18 cellular contexts compared by ENCODE assay signal in the genomic region with DNA sequence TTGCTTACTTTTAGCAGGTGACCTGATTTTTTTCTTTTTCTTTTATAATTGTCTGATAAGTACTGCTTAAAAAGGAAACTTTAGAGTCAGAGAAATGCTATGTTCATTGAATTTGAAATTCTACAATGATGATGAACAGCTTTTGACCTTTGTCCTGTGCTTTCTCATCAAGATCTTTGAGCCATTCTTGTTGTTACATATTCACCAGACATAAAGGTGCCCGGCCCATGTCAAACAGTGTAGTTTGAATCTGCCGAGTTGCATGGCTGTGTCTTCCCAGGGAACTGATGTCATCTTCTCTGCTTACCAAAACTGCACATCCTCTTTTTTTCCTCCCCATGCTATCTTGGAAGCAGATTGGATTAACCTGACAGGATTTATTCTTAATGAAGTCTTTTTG.
"Had no signal": no experiment of that assay in that cellular context is flagged by ENCODE, and none has a peak within 500 bp of the region (broad histone marks: within the 10 kb centered on the region; RNA-seq: fewer than 3 reads in every experiment).

No MANE protein-coding gene starts in this region.

- H3K4me3 ChIP-seq: lung, tibial nerve, uterus had no signal

- H3K27me3 Mint-ChIP-seq: activated naive CD8-positive, alpha-beta T cell treated with anti-CD3 and anti-CD28 coated beads, Interleukin-2, amount 50 U/mL, for 24 hours; activated T-cell treated with anti-CD3 and anti-CD28 coated beads, Interleukin-2, amount 50 U/mL, for 24 hours; brain had no signal

- DNase-seq: activated CD4-positive, alpha-beta T cell treated with anti-CD3 and anti-CD28 coated beads, Interleukin-2, amount 10 ng/mL, durations not matched to agents 7 days and 5 days; activated CD8-positive, alpha-beta T cell treated with anti-CD3 and anti-CD28 coated beads, Interleukin-2, amount 10 ng/mL, durations not matched to agents 7 days and 5 days; activated naive CD4-positive, alpha-beta T cell treated with Interleukin-2 at 50 U/mL for 16 hours; activated naive CD8-positive, alpha-beta T cell treated with anti-CD3 and anti-CD28 coated beads, Interleukin-2, amount 50 U/mL, for 24 hours; activated T-cell treated with anti-CD3 and anti-CD28 coated beads, Interleukin-2, amount 50 U/mL, for 24 hours; anterior cingulate cortex; caudate nucleus; endodermal cell; foreskin melanocyte; immature natural killer cell; occipital lobe; T1000; uterus had no signal

- H3K9me3 ChIP-seq: tibial nerve, uterus had no signal

- ATAC-seq: activated CD8-positive, alpha-beta T cell treated with anti-CD3 and anti-CD28 coated beads, Interleukin-2, amount 10 ng/mL, durations not matched to agents 7 days and 5 days; activated naive CD8-positive, alpha-beta T cell treated with anti-CD3 and anti-CD28 coated beads, Interleukin-2, amount 50 U/mL, for 24 hours had no signal

- H3K4me1 Mint-ChIP-seq: activated CD4-positive, alpha-beta T cell treated with anti-CD3 and anti-CD28 coated beads, Interleukin-2, amount 10 ng/mL, durations not matched to agents 7 days and 5 days; activated naive CD8-positive, alpha-beta T cell treated with anti-CD3 and anti-CD28 coated beads, Interleukin-2, amount 50 U/mL, for 24 hours; endodermal cell; immature natural killer cell had no signal

- H3K36me3 ChIP-seq: tibial nerve, uterus had no signal

- H3K4me3 Mint-ChIP-seq: activated CD4-positive, alpha-beta T cell treated with anti-CD3 and anti-CD28 coated beads, Interleukin-2, amount 10 ng/mL, durations not matched to agents 7 days and 5 days; activated CD8-positive, alpha-beta T cell treated with anti-CD3 and anti-CD28 coated beads, Interleukin-2, amount 10 ng/mL, durations not matched to agents 7 days and 5 days; activated naive CD8-positive, alpha-beta T cell treated with anti-CD3 and anti-CD28 coated beads, Interleukin-2, amount 50 U/mL, for 24 hours; activated T-cell treated with anti-CD3 and anti-CD28 coated beads, Interleukin-2, amount 50 U/mL, for 24 hours; brain; endodermal cell; immature natural killer cell; stimulated activated naive CD8-positive, alpha-beta T cell treated with anti-CD3 and anti-CD28 coated beads, Interleukin-15, Interleukin-2, amounts not matched to agents 100 ng/mL and 50 ng/mL, for 24 hours had no signal

- H3K36me3 Mint-ChIP-seq: brain had no signal

- H3K27ac Mint-ChIP-seq: activated CD4-positive, alpha-beta T cell treated with anti-CD3 and anti-CD28 coated beads, Interleukin-2, amount 10 ng/mL, durations not matched to agents 7 days and 5 days; activated CD8-positive, alpha-beta T cell treated with anti-CD3 and anti-CD28 coated beads, Interleukin-2, amount 10 ng/mL, durations not matched to agents 7 days and 5 days; activated naive CD8-positive, alpha-beta T cell treated with anti-CD3 and anti-CD28 coated beads, Interleukin-2, amount 50 U/mL, for 24 hours; activated T-cell treated with anti-CD3 and anti-CD28 coated beads, Interleukin-2, amount 50 U/mL, for 24 hours; activated T-helper 2 cell treated with anti-CD3 and anti-CD28 coated beads, Interferon-gamma antibody, Interleukin-2, Interleukin-4, amounts not matched to agents 10 μg/mL and 5 μg/mL and 100 μg/mL, durations not matched to agents 14 hours and 24 hours and 36 hours; brain; endodermal cell; immature natural killer cell; stimulated activated naive CD8-positive, alpha-beta T cell treated with anti-CD3 and anti-CD28 coated beads, Interleukin-15, Interleukin-2, amounts not matched to agents 100 ng/mL and 50 ng/mL, for 24 hours had no signal

- H3K4me1 ChIP-seq: tibial nerve, uterus had no signal

- H3K27ac ChIP-seq: tibial nerve, uterus had no signal

- H3K9me3 Mint-ChIP-seq: activated CD4-positive, alpha-beta T cell treated with anti-CD3 and anti-CD28 coated beads, Interleukin-2, amount 10 ng/mL, durations not matched to agents 7 days and 5 days; activated naive CD8-positive, alpha-beta T cell treated with anti-CD3 and anti-CD28 coated beads, Interleukin-2, amount 50 U/mL, for 24 hours; activated T-cell treated with anti-CD3 and anti-CD28 coated beads, Interleukin-2, amount 50 U/mL, for 24 hours; activated T-helper 2 cell treated with anti-CD3 and anti-CD28 coated beads, Interferon-gamma antibody, Interleukin-2, Interleukin-4, amounts not matched to agents 10 μg/mL and 5 μg/mL and 100 μg/mL, durations not matched to agents 14 hours and 24 hours and 36 hours; brain; endodermal cell; stimulated activated naive CD8-positive, alpha-beta T cell treated with anti-CD3 and anti-CD28 coated beads, Interleukin-15, Interleukin-2, amounts not matched to agents 100 ng/mL and 50 ng/mL, for 24 hours had no signal

- H3K27me3 ChIP-seq: tibial nerve, uterus had no signal
